In the genomic region with DNA sequence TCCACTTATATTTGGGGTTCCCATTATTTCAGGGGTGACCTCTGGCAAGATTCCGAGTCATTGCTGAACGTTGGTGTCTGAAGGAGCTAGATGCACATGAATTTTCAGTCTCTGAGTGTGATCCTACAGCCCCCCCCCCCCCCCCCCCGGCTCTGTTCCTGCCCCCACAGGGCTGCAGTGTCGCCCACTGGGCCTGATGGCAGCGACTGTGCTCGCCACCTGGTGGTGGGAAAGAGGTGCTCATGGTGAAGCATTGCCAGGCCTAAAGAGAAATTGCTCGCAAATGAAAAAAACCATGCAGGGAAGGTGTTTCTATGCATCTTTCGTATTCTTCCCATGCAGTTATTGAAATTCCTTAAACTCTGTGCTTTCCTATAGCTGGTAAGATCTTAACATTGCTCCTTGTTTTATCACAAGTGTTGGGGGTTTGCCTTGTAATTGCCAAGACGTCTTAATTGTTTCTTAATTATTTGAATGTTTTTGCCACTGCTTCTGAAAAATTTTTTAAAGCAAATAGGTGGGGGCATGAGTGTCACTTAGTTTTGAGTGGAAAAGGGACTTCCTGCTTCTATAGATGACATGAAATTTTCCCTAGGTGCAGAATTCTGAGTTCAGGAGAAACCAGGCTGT, we compare ENCODE assay signal across 10 cellular contexts.
A peak's percentile ranks its signal among the peaks of the same experiment; 100 is the strongest.
DNase-seq lines count a peak whose midpoint lies in the region; FAIRE-seq and TF ChIP-seq lines count a peak whose summit lies in the region.
"Had no signal": no experiment of that assay in that cellular context is flagged by ENCODE, and none has a peak within 500 bp of the region (broad histone marks: within the 10 kb centered on the region; RNA-seq: fewer than 3 reads in every experiment).

No MANE protein-coding gene starts in this region.

- CTCF ChIA-PET in activated CD4-positive, alpha-beta memory T cell treated with anti-CD3 and anti-CD28 coated beads for 36 hours (lab: Charles Lee), result interaction anchor here (0.7 to 13.3 kb wide), 9 partner anchors 8 to 318 kb away, joined by 3 to 183 read pairs (median 5); no protein-coding TSS in a partner anchor

- POLR2A ChIA-PET in activated CD4-positive, alpha-beta memory T cell treated with anti-CD3 and anti-CD28 coated beads for 36 hours (lab: Charles Lee), result no interaction called here

- peak; percentile 76 for TF ChIP-seq CTCF in neural crest cell (conservative IDR thresholded peaks at IDR 0.05)

- H3K36me3 Mint-ChIP-seq in activated CD4-positive, alpha-beta memory T cell treated with anti-CD3 and anti-CD28 coated beads for 36 hours, result no peaks in the 10 kb centered on the region
- no peaks in the 10 kb centered on the region for H3K36me3 Mint-ChIP-seq in neural crest cell (ENCODE audit: low read depth)

- no peak for FAIRE-seq in H54 (lab: Jason Lieb, UNC)
- FAIRE-seq in urothelium cell line (lab: Jason Lieb, UNC), result no peak
- FAIRE-seq: A204.1 had no signal

- no peaks in the 10 kb centered on the region for H3K9me3 Mint-ChIP-seq in activated CD4-positive, alpha-beta memory T cell treated with anti-CD3 and anti-CD28 coated beads for 36 hours
- no peaks in the 10 kb centered on the region for H3K9me3 Mint-ChIP-seq in neural crest cell

- no peak for TF ChIP-seq POLR2A in H54 (IDR thresholded peaks at IDR 0.05; ENCODE audit: low read depth, low read length)
- no peak for TF ChIP-seq POLR2A in erythroblast (IDR thresholded peaks at IDR 0.05; ENCODE audit: low read length)

- DNase-seq in DMS 273 (lab: John Stamatoyannopoulos, UW; ENCODE audit: unreplicated experiment), result peak; percentile 65
- DNase-seq in DMS 273 treated with DMSO at 0.1 percent for 48 hours (lab: John Stamatoyannopoulos, UW), result no peak
- DNase-seq in H54 (ENCODE audit: insufficient read length, low spot score), result peak; percentile 30
- peak; percentile 34 for DNase-seq in NCI-H1092 treated with DMSO at 0.1 percent for 48 hours (lab: John Stamatoyannopoulos, UW)
- DNase-seq in activated CD4-positive, alpha-beta memory T cell treated with anti-CD3 and anti-CD28 coated beads for 36 hours, result peak; percentile 54
- peak; percentile 66 to 74 for DNase-seq in erythroblast (lab: John Stamatoyannopoulos, UW)
- peak; percentile 49 for DNase-seq in neural crest cell (ENCODE audit: low read depth, low spot score)
- DNase-seq in urothelium cell line (ENCODE audit: low spot score), result peak; percentile 73

- H3K27me3 Mint-ChIP-seq in activated CD4-positive, alpha-beta memory T cell treated with anti-CD3 and anti-CD28 coated beads for 36 hours, result no peaks in the 10 kb centered on the region
- H3K27me3 Mint-ChIP-seq in neural crest cell (ENCODE audit: low read depth), result no peaks in the 10 kb centered on the region
- H3K27me3 Mint-ChIP-seq: activated naive CD8-positive, alpha-beta T cell had no signal

- no peak overlapping the region for H3K4me3 Mint-ChIP-seq in activated CD4-positive, alpha-beta memory T cell treated with anti-CD3 and anti-CD28 coated beads for 36 hours
- H3K4me3 Mint-ChIP-seq in neural crest cell, result no peak overlapping the region
- H3K4me3 Mint-ChIP-seq: activated naive CD8-positive, alpha-beta T cell had no signal

- no peaks in the 10 kb centered on the region for H3K4me1 Mint-ChIP-seq in activated CD4-positive, alpha-beta memory T cell treated with anti-CD3 and anti-CD28 coated beads for 36 hours (ENCODE audit: low read depth)
- peaks cover under 1% of the 10 kb centered on the region for H3K4me1 Mint-ChIP-seq in neural crest cell

- intact Hi-C loops in activated CD4-positive, alpha-beta memory T cell treated with anti-CD3 and anti-CD28 coated beads for 36 hours (cut with micrococcal nuclease), result no loop called here

- H3K27ac Mint-ChIP-seq in activated CD4-positive, alpha-beta memory T cell treated with anti-CD3 and anti-CD28 coated beads for 36 hours, result no peak overlapping the region
- H3K27ac Mint-ChIP-seq in neural crest cell (ENCODE audit: unreplicated experiment), result no peak overlapping the region
- H3K27ac Mint-ChIP-seq: activated naive CD8-positive, alpha-beta T cell had no signal
